In the genomic region with DNA sequence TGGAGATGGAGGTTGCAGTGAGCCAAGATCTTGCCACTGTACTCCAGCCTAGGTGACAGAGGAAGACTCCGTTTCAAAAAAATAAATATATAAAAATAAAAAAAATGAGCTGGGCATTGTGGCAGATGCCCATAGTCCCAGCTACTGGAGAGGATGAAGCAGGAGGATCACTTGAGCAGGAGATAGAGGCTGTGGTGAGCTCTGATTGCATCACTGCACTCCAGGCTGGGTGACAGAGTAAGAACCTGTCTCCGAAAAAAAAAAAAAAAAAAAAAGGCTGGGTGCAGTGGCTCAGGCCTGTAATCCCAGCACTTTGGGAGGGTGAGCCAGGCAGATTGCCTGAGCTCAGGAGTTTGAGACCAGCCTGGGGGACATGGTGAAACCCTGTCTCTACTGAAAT, we compare ENCODE assay signal across 21 cellular contexts.
"Had no signal": no experiment of that assay in that cellular context is flagged by ENCODE, and none has a peak within 500 bp of the region (broad histone marks: within the 10 kb centered on the region; RNA-seq: fewer than 3 reads in every experiment).

No MANE protein-coding gene starts in this region.

- H3K4me1 ChIP-seq: testis, tibial nerve, upper lobe of right lung had no signal

- H3K27me3 Mint-ChIP-seq: naive thymus-derived CD4-positive, alpha-beta T cell; stimulated activated naive B cell treated with anti-CD40 and anti-IgM and Interleukin-4, amounts not matched to agents 10 μg/mL and 1 μg/mL and 100 μg/mL, for 72 hours; stimulated activated naive CD8-positive, alpha-beta T cell treated with anti-CD3 and anti-CD28 coated beads, Interleukin-15, amount 100 ng/mL, for 72 hours had no signal

- H3K27ac Mint-ChIP-seq: nephron progenitor cell; stimulated activated naive B cell treated with anti-CD40 and anti-IgM and Interleukin-4, amounts not matched to agents 10 μg/mL and 1 μg/mL and 100 μg/mL, for 72 hours; stimulated activated naive CD8-positive, alpha-beta T cell treated with anti-CD3 and anti-CD28 coated beads, Interleukin-15, amount 100 ng/mL, for 72 hours had no signal

- H3K4me3 ChIP-seq: dorsolateral prefrontal cortex, hepatocyte, psoas muscle, spleen, testis, tibial nerve, upper lobe of right lung, vagina had no signal

- H3K4me3 Mint-ChIP-seq: naive thymus-derived CD4-positive, alpha-beta T cell; nephron progenitor cell; stimulated activated naive B cell treated with anti-CD40 and anti-IgM and Interleukin-4, amounts not matched to agents 10 μg/mL and 1 μg/mL and 100 μg/mL, for 72 hours; stimulated activated naive CD8-positive, alpha-beta T cell treated with anti-CD3 and anti-CD28 coated beads, Interleukin-15, amount 100 ng/mL, for 72 hours had no signal

- H3K9me3 ChIP-seq: psoas muscle, testis, tibial nerve, upper lobe of right lung, vagina had no signal

- H3K27me3 ChIP-seq: dorsolateral prefrontal cortex, hepatocyte, spleen, testis, tibial nerve, upper lobe of right lung, vagina had no signal

- H3K27ac ChIP-seq: dorsolateral prefrontal cortex, hepatocyte, psoas muscle, spleen, testis, tibial nerve, upper lobe of right lung, vagina had no signal

- DNase-seq: dorsolateral prefrontal cortex; effector CD8-positive, alpha-beta T cell; foreskin melanocyte; head of caudate nucleus; mammary epithelial cell; naive thymus-derived CD4-positive, alpha-beta T cell; nephron progenitor cell; psoas muscle; retina; spleen; stimulated activated CD4-positive, alpha-beta T cell treated with anti-CD3 and anti-CD28 coated beads, Interleukin-15, amount 100 ng/mL, for 24 hours; stimulated activated CD4-positive, alpha-beta T cell treated with anti-CD3 and anti-CD28 coated beads, Interleukin-2, amount 100 ng/mL, for 24 hours; stimulated activated CD4-positive, alpha-beta T cell treated with anti-CD3 and anti-CD28 coated beads, Interleukin-4, amount 100 ng/mL, for 4 hours; stimulated activated naive B cell treated with anti-CD40 and anti-IgM and Interleukin-4, amounts not matched to agents 10 μg/mL and 1 μg/mL and 100 μg/mL, for 72 hours; stimulated activated naive CD8-positive, alpha-beta T cell treated with anti-CD3 and anti-CD28 coated beads, Interleukin-15, amount 100 ng/mL, for 72 hours; testis; upper lobe of right lung had no signal

- ATAC-seq: naive thymus-derived CD4-positive, alpha-beta T cell; psoas muscle; sciatic nerve; stimulated activated naive B cell treated with anti-CD40 and anti-IgM and Interleukin-4, amounts not matched to agents 10 μg/mL and 1 μg/mL and 100 μg/mL, for 72 hours; stimulated activated naive CD8-positive, alpha-beta T cell treated with anti-CD3 and anti-CD28 coated beads, Interleukin-15, amount 100 ng/mL, for 72 hours; upper lobe of right lung had no signal

- H3K4me2 ChIP-seq: hepatocyte had no signal

- H3K36me3 ChIP-seq: upper lobe of right lung, vagina had no signal

- H2AFZ ChIP-seq: hepatocyte had no signal
